In the genomic region with DNA sequence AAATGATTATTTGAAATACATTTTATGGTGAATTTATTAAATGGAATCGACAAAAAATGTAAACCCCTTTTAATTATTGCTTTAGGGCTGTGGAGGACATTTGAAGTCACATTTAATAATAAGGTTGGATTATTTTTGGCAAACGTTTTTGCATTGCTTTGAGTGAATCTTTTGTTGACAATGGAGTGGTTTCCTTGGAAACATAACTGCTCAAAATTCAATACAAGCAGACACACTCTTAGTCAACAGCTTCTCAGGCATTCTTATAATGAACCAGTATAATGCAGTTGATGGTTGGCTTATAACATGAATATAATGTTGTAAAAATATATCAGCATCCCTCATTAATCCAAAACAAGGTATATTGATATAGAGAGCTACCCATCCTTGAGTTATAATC, we compare ENCODE assay signal across 22 cellular contexts.
"Had no signal": no experiment of that assay in that cellular context is flagged by ENCODE, and none has a peak within 500 bp of the region (broad histone marks: within the 10 kb centered on the region; RNA-seq: fewer than 3 reads in every experiment).

No MANE protein-coding gene starts in this region.

- H3K27ac ChIP-seq: brain microvascular endothelial cell, coronary artery, gastrocnemius medialis, lower lobe of right lung, parathyroid adenoma, tibial artery, uterus, VCaP had no signal

- H3K4me1 ChIP-seq: gastrocnemius medialis, lower lobe of right lung, uterus had no signal

- H3K27ac Mint-ChIP-seq: activated naive CD4-positive, alpha-beta T cell treated with anti-CD3 and anti-CD28 coated beads for 36 hours; mesothelial cell of epicardium; natural killer cell treated with Interleukin-12 subunit alpha and Interleukin-12 subunit beta and Interleukin-15 and Interleukin-18, amount 100 ng/mL, for 72 hours; stimulated activated naive B cell treated with anti-CD40 and anti-IgM and Interleukin-4, amounts not matched to agents 10 μg/mL and 1 μg/mL and 100 μg/mL, for 72 hours had no signal

- H3K4me3 ChIP-seq: coronary artery, gastrocnemius medialis, lower lobe of right lung, smooth muscle cell, tibial artery, uterus had no signal

- H3K4me3 Mint-ChIP-seq: activated naive CD4-positive, alpha-beta T cell treated with anti-CD3 and anti-CD28 coated beads for 36 hours; activated T-cell treated with anti-CD3 and anti-CD28 coated beads, Interleukin-2, amount 50 U/mL, for 4 hours; central memory CD8-positive, alpha-beta T cell; mesothelial cell of epicardium; natural killer cell treated with Interleukin-12 subunit alpha and Interleukin-12 subunit beta and Interleukin-15 and Interleukin-18, amount 100 ng/mL, for 72 hours; stimulated activated naive B cell treated with anti-CD40 and anti-IgM and Interleukin-4, amounts not matched to agents 10 μg/mL and 1 μg/mL and 100 μg/mL, for 72 hours had no signal

- DNase-seq: activated CD4-positive, alpha-beta T cell treated with anti-CD3 and anti-CD28 coated beads, Interleukin-2, amount 50 U/mL, for 1 hour; activated CD4-positive, CD25-positive, alpha-beta regulatory T cell treated with anti-CD3 and anti-CD28 coated beads, Interleukin-2, amount 50 U/mL, for 72 hours; activated CD8-positive, alpha-beta memory T cell treated with anti-CD3 and anti-CD28 coated beads, Interleukin-2, amount 50 U/mL, for 4 hours; activated naive CD4-positive, alpha-beta T cell treated with anti-CD3 and anti-CD28 coated beads for 36 hours; activated T-cell treated with anti-CD3 and anti-CD28 coated beads, Interleukin-2, amount 50 U/mL, for 4 hours; anterior cingulate cortex; brain microvascular endothelial cell; erythroblast; gastrocnemius medialis; head of caudate nucleus; lower lobe of right lung; stimulated activated CD4-positive, alpha-beta T cell treated with anti-CD3 and anti-CD28 coated beads, Interleukin-4, amount 100 ng/mL, for 1 hour; stimulated activated naive B cell treated with anti-CD40 and anti-IgM and Interleukin-4, amounts not matched to agents 10 μg/mL and 1 μg/mL and 100 μg/mL, for 72 hours; tibial artery; uterus had no signal

- H3K4me1 Mint-ChIP-seq: central memory CD8-positive, alpha-beta T cell; stimulated activated naive B cell treated with anti-CD40 and anti-IgM and Interleukin-4, amounts not matched to agents 10 μg/mL and 1 μg/mL and 100 μg/mL, for 72 hours had no signal

- H3K9me3 ChIP-seq: gastrocnemius medialis, lower lobe of right lung, tibial artery, uterus had no signal

- H3K36me3 Mint-ChIP-seq: natural killer cell treated with Interleukin-12 subunit alpha and Interleukin-12 subunit beta and Interleukin-15 and Interleukin-18, amount 100 ng/mL, for 72 hours; stimulated activated naive B cell treated with anti-CD40 and anti-IgM and Interleukin-4, amounts not matched to agents 10 μg/mL and 1 μg/mL and 100 μg/mL, for 72 hours had no signal

- H3K36me3 ChIP-seq: brain microvascular endothelial cell, gastrocnemius medialis, lower lobe of right lung, tibial artery, uterus had no signal

- H3K27me3 ChIP-seq: brain microvascular endothelial cell, gastrocnemius medialis, tibial artery, uterus had no signal

- H3K27me3 Mint-ChIP-seq: central memory CD8-positive, alpha-beta T cell; natural killer cell treated with Interleukin-12 subunit alpha and Interleukin-12 subunit beta and Interleukin-15 and Interleukin-18, amount 100 ng/mL, for 72 hours; stimulated activated naive B cell treated with anti-CD40 and anti-IgM and Interleukin-4, amounts not matched to agents 10 μg/mL and 1 μg/mL and 100 μg/mL, for 72 hours had no signal
